ENCODE assay signal across 13 cellular contexts in genomic region chr1:172143384-172144025, GRCh38.
DNase-seq lines count a peak whose midpoint lies in the region; ATAC-seq, FAIRE-seq and TF ChIP-seq lines count a peak whose summit lies in the region.
"Had no signal": no experiment of that assay in that cellular context is flagged by ENCODE, and none has a peak within 500 bp of the region (broad histone marks: within the 10 kb centered on the region; RNA-seq: fewer than 3 reads in every experiment).

No MANE protein-coding gene starts in this region.

- no peak for TF ChIP-seq EP300 in gastroesophageal sphincter (IDR thresholded peaks at IDR 0.05)

- peak overlapping the region; percentile 76 to 93 (median 86) for H3K27ac ChIP-seq in gastroesophageal sphincter
- H3K27ac ChIP-seq: VCaP had no signal

- no peak for FAIRE-seq in D721Med (lab: Jason Lieb, UNC)

- DNase-seq in AG10803 (ENCODE audit: low read depth) (peak; percentile 68), amniotic epithelial cell (ENCODE audit: low read depth) (peak; percentile 84), pulmonary artery endothelial cell (ENCODE audit: low read depth, low spot score) (peak; percentile 17), D721Med (ENCODE audit: insufficient read length, low spot score) (no peak), AML-193 (lab: John Stamatoyannopoulos, UW) (no peak), NCI-H748 treated with DMSO at 0.1 percent for 48 hours (lab: John Stamatoyannopoulos, UW) (no peak)
- DNase-seq: activated naive CD4-positive, alpha-beta T cell treated with anti-CD3 and anti-CD28 coated beads, Interleukin-2, amount 50 U/mL, for 16 hours; CD8-positive, alpha-beta T cell; H7; NCI-H526 treated with DMSO at 0.1 percent for 48 hours had no signal

- H3K4me3 ChIP-seq in AG10803 (ENCODE audit: low read length) (peak overlapping the region; percentile 84), gastroesophageal sphincter (peak overlapping the region; percentile 53 to 54)

- no peak for TF ChIP-seq CTCF in AG10803 (conservative IDR thresholded peaks at IDR 0.05; ENCODE audit: low read length)
- TF ChIP-seq CTCF in gastroesophageal sphincter (IDR thresholded peaks at IDR 0.05): no peak
- TF ChIP-seq CTCF in D721Med (IDR thresholded peaks at IDR 0.05; ENCODE audit: insufficient read depth, missing control alignments): no peak

- peaks cover 0 to 2% of the 10 kb centered on the region in 2 donors for H3K36me3 ChIP-seq in gastroesophageal sphincter

- H3K27me3 ChIP-seq in gastroesophageal sphincter: no peaks in the 10 kb centered on the region

- WGBS in gastroesophageal sphincter (ENCODE audit: low coverage in 1 of 2), 2 donors: 5 to 11% methylated on average over 3 of the region's 3 CpGs

- ATAC-seq in gastroesophageal sphincter: no peak
- ATAC-seq in HG03342 (IDR thresholded peaks at IDR 0.05; ENCODE audit: unreplicated experiment): no peak
- ATAC-seq: CD8-positive, alpha-beta T cell had no signal

- no peak for TF ChIP-seq POLR2A in gastroesophageal sphincter (IDR thresholded peaks at IDR 0.05)

- peaks cover 3 to 34% (median 9%) of the 10 kb centered on the region in 3 donors for H3K4me1 ChIP-seq in gastroesophageal sphincter

- no peaks in the 10 kb centered on the region for H3K9me3 ChIP-seq in gastroesophageal sphincter

Comparison
In these comparisons a context has a peak if more than half of its experiments do, and no peak if none do; other contexts are left out.
1. DNase-seq: peak in AG10803 (single experiment), amniotic epithelial cell (single experiment) and pulmonary artery endothelial cell (single experiment); none in D721Med (single experiment), AML-193 (0 of 2) and NCI-H748 treated with DMSO at 0.1 percent for 48 hours (single experiment).